ENCODE assay signal across 8 cellular contexts in the genomic region with DNA sequence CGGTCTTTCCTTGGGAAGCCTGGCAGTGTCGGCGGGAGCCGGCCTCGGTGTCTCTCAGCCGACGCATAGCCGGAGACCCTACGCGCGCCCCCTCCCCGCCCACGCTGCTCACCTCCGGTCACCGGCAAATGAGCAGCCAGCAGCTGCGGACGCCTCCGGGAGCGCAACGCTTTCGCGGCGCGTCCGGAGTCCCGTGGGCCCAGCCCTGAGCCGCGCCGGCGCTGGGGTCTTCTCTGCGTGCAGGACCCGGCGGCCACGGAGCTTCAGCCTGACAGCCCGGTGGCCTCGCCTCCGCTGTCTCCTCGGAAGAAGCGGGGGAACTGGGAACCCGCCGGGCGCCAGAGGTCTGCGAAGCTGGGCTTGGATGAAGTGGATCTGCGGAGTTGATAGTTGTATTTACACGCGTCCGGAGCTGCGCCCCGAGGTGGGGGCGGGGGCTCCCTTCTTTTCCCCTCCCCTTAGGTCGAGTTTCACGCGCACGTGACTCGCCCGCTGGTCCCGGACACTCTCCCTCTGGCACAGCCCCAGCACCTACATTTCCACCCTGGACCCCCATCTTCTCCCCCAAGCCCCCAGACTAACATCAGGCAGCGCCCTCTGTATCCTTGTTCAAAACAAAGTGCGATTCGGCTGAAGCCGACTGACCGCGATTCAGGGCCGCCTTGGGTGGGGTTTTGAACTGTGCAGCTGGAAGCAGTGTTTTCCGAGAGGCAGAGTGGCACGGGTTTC. TPM values are rescaled to one million over a fixed set of nuclear protein-coding genes. Genes with fewer than 3 reads are reported as not detected.
DNase-seq lines count a peak whose midpoint lies in the region; ATAC-seq, FAIRE-seq and TF ChIP-seq lines count a peak whose summit lies in the region.

Gene SLC43A1, minus strand, starts transcription at position 371 of the 729 bp plus-strand sequence. CDS start 1,591 bp downstream, outside the sequence.

- H3K27ac ChIP-seq in cingulate gyrus (ENCODE audit: low read depth, low read length), result peak within 1 kb of the TSS; percentile 4

- peak; percentile 43 for ATAC-seq in GM19397 (IDR thresholded peaks at IDR 0.05; ENCODE audit: unreplicated experiment)
- peak; percentile 44 for ATAC-seq in stimulated activated memory B cell treated with anti-CD40 and anti-IgM and Interleukin-4, amounts not matched to agents 10 μg/mL and 1 μg/mL and 100 μg/mL, for 72 hours

- FAIRE-seq in HTR-8/SVneo (lab: Jason Lieb, UNC), result peak; percentile 33

- no peaks in the 10 kb centered on the region for H3K36me3 Mint-ChIP-seq in stimulated activated memory B cell treated with anti-CD40 and anti-IgM and Interleukin-4, amounts not matched to agents 10 μg/mL and 1 μg/mL and 100 μg/mL, for 72 hours

- DNase-seq in COLO668 (lab: John Stamatoyannopoulos, UW; ENCODE audit: unreplicated experiment) (peak; percentile 72), HTR-8/SVneo (ENCODE audit: insufficient read length, low spot score) (peak; percentile 67), T-helper 9 cell (peak; percentile 5), lower leg skin (ENCODE audit: low spot score in 2 of 2) (peak in 1 of 2 donors; percentile 95), SHP77 treated with DMSO at 0.1 percent for 48 hours (lab: John Stamatoyannopoulos, UW) (no peak)

- no peak for TF ChIP-seq CTCF in lower leg skin (IDR thresholded peaks at IDR 0.05)

- H3K9me3 Mint-ChIP-seq in stimulated activated memory B cell treated with anti-CD40 and anti-IgM and Interleukin-4, amounts not matched to agents 10 μg/mL and 1 μg/mL and 100 μg/mL, for 72 hours, result no peaks in the 10 kb centered on the region

- intact Hi-C loops in lower leg skin (cut with DNase I; ENCODE audit: low total_unique reads), result no loop called here

- H3K27ac Mint-ChIP-seq in stimulated activated memory B cell treated with anti-CD40 and anti-IgM and Interleukin-4, amounts not matched to agents 10 μg/mL and 1 μg/mL and 100 μg/mL, for 72 hours, result peak within 1 kb of the TSS; percentile 82

- WGBS in lower leg skin, 2 donors, result 0% methylated on average over 30 to 64 of the region's 66 CpGs

- peaks cover 49% of the 10 kb centered on the region for H3K4me1 Mint-ChIP-seq in stimulated activated memory B cell treated with anti-CD40 and anti-IgM and Interleukin-4, amounts not matched to agents 10 μg/mL and 1 μg/mL and 100 μg/mL, for 72 hours

- H3K27me3 Mint-ChIP-seq in stimulated activated memory B cell treated with anti-CD40 and anti-IgM and Interleukin-4, amounts not matched to agents 10 μg/mL and 1 μg/mL and 100 μg/mL, for 72 hours, result no peaks in the 10 kb centered on the region

- no peak for TF ChIP-seq POLR2A in lower leg skin (IDR thresholded peaks at IDR 0.05)

- peak within 1 kb of the TSS; percentile 100 for H3K4me3 Mint-ChIP-seq in stimulated activated memory B cell treated with anti-CD40 and anti-IgM and Interleukin-4, amounts not matched to agents 10 μg/mL and 1 μg/mL and 100 μg/mL, for 72 hours

- peak within 1 kb of the TSS; percentile 79 for H3K4me3 ChIP-seq in lower leg skin (ENCODE audit: low read depth, poor library complexity, severe bottlenecking)

RNA-seq across cellular contexts. Expression of gene SLC43A1, which starts in this region (rescaled TPM):
- total RNA-seq in lower leg skin, result 10 to 100 TPM; 15.9 to 20.2 (median 18.3) TPM
